ENCODE assay signal across 19 cellular contexts in the genomic region with DNA sequence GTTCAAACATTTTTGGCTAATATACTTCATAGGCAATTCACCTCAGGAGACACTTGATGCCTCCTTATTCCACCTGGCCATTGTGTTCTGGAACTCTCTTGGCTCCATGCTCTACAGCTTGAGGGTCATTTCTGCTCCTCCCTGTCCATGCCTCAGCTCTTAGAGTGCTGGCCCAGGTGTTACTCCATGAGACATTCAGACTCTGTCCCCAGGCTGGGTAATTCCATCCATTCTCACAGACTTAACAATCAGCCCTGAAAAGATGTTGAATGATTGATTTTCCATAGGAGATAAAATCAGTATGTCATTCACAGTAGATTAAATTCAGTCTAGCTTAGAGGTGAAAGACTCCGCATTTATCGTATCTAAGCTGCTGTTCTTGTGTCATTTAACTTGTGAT.
DNase-seq lines count a peak whose midpoint lies in the region; ATAC-seq, FAIRE-seq and TF ChIP-seq lines count a peak whose summit lies in the region.
"Had no signal": no experiment of that assay in that cellular context is flagged by ENCODE, and none has a peak within 500 bp of the region (broad histone marks: within the 10 kb centered on the region; RNA-seq: fewer than 3 reads in every experiment).

No MANE protein-coding gene starts in this region.

- H2BK20ac ChIP-seq in H9 (ENCODE audit: low read depth, low read length, poor library complexity, severe bottlenecking) (peak overlapping the region; percentile 75), H1 (ENCODE audit: low read length) (no peak overlapping the region)

- no peak overlapping the region for H2AFZ ChIP-seq in H9 (ENCODE audit: low read length)
- H2AFZ ChIP-seq in PC-9: peak overlapping the region; percentile 20; the same call in 1 of the 2 replicates
- H2AFZ ChIP-seq in H1 (ENCODE audit: low read length): 0 out of 2 replicates have a peak overlapping the region, but pooled peaks have one; percentile 65
- H2AFZ ChIP-seq in parathyroid adenoma: peak overlapping the region; percentile 17
- H2AFZ ChIP-seq: GM23248 had no signal

- H3K27ac ChIP-seq in H9 (ENCODE audit: insufficient read length, low read depth, low read length) (no peak overlapping the region), PC-9 (no peak overlapping the region), H1 (ENCODE audit: low read depth, low read length) (no peak overlapping the region), parathyroid adenoma (no peak overlapping the region)
- H3K27ac ChIP-seq: GM23248 had no signal

- peaks cover 0 to 15% (median 9%) of the 10 kb centered on the region in 3 experiments; a peak in 5 of 7 replicates for H3K36me3 Mint-ChIP-seq in H9 (ENCODE audit: insufficient read depth in 1 of 3, low read depth in 3 of 3)
- H3K36me3 Mint-ChIP-seq: CD4-positive, alpha-beta memory T cell had no signal

- H3K9me3 ChIP-seq in H9 (ENCODE audit: control insufficient read depth, low read depth, low read length): no peaks in the 10 kb centered on the region
- H3K9me3 ChIP-seq in PC-9 (ENCODE audit: insufficient read depth, low read depth): no peaks in the 10 kb centered on the region
- no peaks in the 10 kb centered on the region for H3K9me3 ChIP-seq in H1 (ENCODE audit: insufficient read depth in 2 of 2, low read depth in 1 of 2, low read length in 1 of 2)
- no peaks in the 10 kb centered on the region for H3K9me3 ChIP-seq in parathyroid adenoma (ENCODE audit: control insufficient read depth, low read length)

- no peak for DNase-seq in H9
- DNase-seq in PC-9: no peak
- DNase-seq in H1 (ENCODE audit: low read depth in 1 of 2, low spot score in 2 of 2): no peak
- DNase-seq in erythroblast (lab: John Stamatoyannopoulos, UW): no peak
- DNase-seq in 8988T: no peak
- no peak for DNase-seq in NCI-H2107 (lab: John Stamatoyannopoulos, UW)
- DNase-seq: C1 segment of cervical spinal cord; Calu3; CD4-positive, alpha-beta memory T cell; COR-L47; DMS153; DND-41; GM23248; HCEC 1CT had no signal

- H3K36me3 ChIP-seq in PC-9 (ENCODE audit: low read depth) (no peaks in the 10 kb centered on the region), H1 (ENCODE audit: control insufficient read depth in 2 of 4, insufficient read depth in 4 of 4, low read length in 3 of 4) (no peaks in the 10 kb centered on the region; a peak in 1 of 8 replicates), parathyroid adenoma (ENCODE audit: control insufficient read depth, insufficient read depth, low read length) (no peaks in the 10 kb centered on the region)

- TF ChIP-seq CTCF in H9 (conservative IDR thresholded peaks at IDR 0.05): no peak
- no peak for TF ChIP-seq CTCF in PC-9 (conservative IDR thresholded peaks at IDR 0.05)
- no peak for TF ChIP-seq CTCF in H1 (IDR thresholded peaks at IDR 0.05; ENCODE audit: control extremely low read depth in 1 of 3, insufficient read depth in 1 of 3, low read depth in 1 of 3, low read length in 3 of 3)
- no peak for TF ChIP-seq CTCF in parathyroid adenoma (IDR thresholded peaks at IDR 0.05)

- H3K9ac ChIP-seq in H9 (ENCODE audit: extremely low read depth, insufficient read length, low read length) (no peak overlapping the region), H1 (replicated peaks in 1 of 4; ENCODE audit: extremely low read depth in 1 of 4, low read depth in 3 of 4, low read length in 3 of 4) (no peak overlapping the region), parathyroid adenoma (no peak overlapping the region)
- H3K9ac ChIP-seq: GM23248 had no signal

- no CpG with 5 or more reads among the region's 2 CpGs for WGBS in H9 (ENCODE audit: extremely low coverage, insufficient read length, low lambda C conversion rate)
- WGBS in H1 (ENCODE audit: extremely low coverage in 1 of 2, insufficient coverage in 1 of 2, insufficient read length in 1 of 2, insufficient replicate concordance in 2 of 2, low coverage in 1 of 2, low lambda C conversion rate in 2 of 2, missing lambda C conversion rate in 1 of 2), 2 experiments: 96% methylated on average over 2 of the region's 2 CpGs; no CpG with 5 or more reads in 1 of the 2 experiments

- H2BK12ac ChIP-seq in H9 (ENCODE audit: insufficient read length, low read depth, low read length) (no peak overlapping the region), H1 (ENCODE audit: low read depth, low read length) (no peak overlapping the region)

- H2BK5ac ChIP-seq in H9 (ENCODE audit: insufficient read length, low read length): no peak overlapping the region
- no peak overlapping the region for H2BK5ac ChIP-seq in H1 (ENCODE audit: low read depth, low read length)

- TF ChIP-seq RAD21 in H1 (IDR thresholded peaks at IDR 0.05 in 1 of 2, conservative IDR thresholded peaks at IDR 0.05 in 1 of 2; ENCODE audit: low read depth in 2 of 2, low read length in 2 of 2): no peak

- no peak overlapping the region for H4K8ac ChIP-seq in H9 (replicated peaks; ENCODE audit: insufficient read length, low read depth, low read length)
- H4K8ac ChIP-seq in H1 (ENCODE audit: extremely low read depth, insufficient read depth, low read length): no peak overlapping the region

- 0 out of 7 replicates have a peak overlapping the region, but pooled peaks of 1 of the 3 experiments have one; percentile 55 for H3K27ac Mint-ChIP-seq in H9
- H3K27ac Mint-ChIP-seq: CD4-positive, alpha-beta memory T cell had no signal

- H3K27me3 ChIP-seq in H9 (ENCODE audit: insufficient read depth, low read length): no peaks in the 10 kb centered on the region
- H3K27me3 ChIP-seq in PC-9 (ENCODE audit: insufficient read depth, low read depth): no peaks in the 10 kb centered on the region
- H3K27me3 ChIP-seq in H1 (replicated peaks in 1 of 4; ENCODE audit: control insufficient read depth in 3 of 4, extremely low read depth in 1 of 4, insufficient read depth in 3 of 4, low read length in 3 of 4): no peaks in the 10 kb centered on the region
- no peaks in the 10 kb centered on the region for H3K27me3 ChIP-seq in parathyroid adenoma (ENCODE audit: control insufficient read depth, insufficient read depth, low read length)

- 0 out of 2 replicates have a peak, but pooled peaks cover 2% of the 10 kb centered on the region for H3K4me1 ChIP-seq in H9 (ENCODE audit: insufficient read depth, low read length)
- no peaks in the 10 kb centered on the region for H3K4me1 ChIP-seq in PC-9 (replicated peaks; ENCODE audit: insufficient read depth)
- no peaks in the 10 kb centered on the region for H3K4me1 ChIP-seq in H1 (replicated peaks in 1 of 4; ENCODE audit: control insufficient read depth in 3 of 4, insufficient read depth in 4 of 4, low read length in 3 of 4)
- H3K4me1 ChIP-seq in parathyroid adenoma: peaks cover 4% of the 10 kb centered on the region

- H3K18ac ChIP-seq in H9 (ENCODE audit: insufficient read length, low read depth, low read length) (no peak overlapping the region), H1 (ENCODE audit: extremely low read depth, low read length) (no peak overlapping the region)

- H3K79me2 ChIP-seq in H9 (ENCODE audit: insufficient read depth, low read length) (no peaks in the 10 kb centered on the region), PC-9 (ENCODE audit: low read depth) (no peaks in the 10 kb centered on the region), H1 (ENCODE audit: control insufficient read depth in 1 of 2, insufficient read depth in 2 of 2, low read length in 2 of 2) (no peaks in the 10 kb centered on the region), parathyroid adenoma (no peaks in the 10 kb centered on the region)

- no peak overlapping the region for H3K4me2 ChIP-seq in H9 (ENCODE audit: insufficient read depth, insufficient read length, low read length)
- H3K4me2 ChIP-seq in PC-9: no peak overlapping the region
- H3K4me2 ChIP-seq in H1 (ENCODE audit: insufficient read depth in 1 of 2, low read depth in 2 of 2, low read length in 2 of 2): no peak overlapping the region
- no peak overlapping the region for H3K4me2 ChIP-seq in parathyroid adenoma (ENCODE audit: low read length)

- H3F3A ChIP-seq in PC-9 (ENCODE audit: insufficient read depth, low read depth): no peaks in the 10 kb centered on the region

- H3K23me2 ChIP-seq in H9 (ENCODE audit: insufficient read length, low read depth, low read length, poor library complexity, severe bottlenecking): no peaks in the 10 kb centered on the region
- H3K23me2 ChIP-seq in H1 (ENCODE audit: low read depth, low read length): no peaks in the 10 kb centered on the region

- CTCF ChIA-PET in PC-9 (lab: Charles Lee): interaction anchor here (0.6 kb wide), 1 partner anchor 80 kb away, joined by 3 read pairs; no protein-coding TSS in a partner anchor
- CTCF ChIA-PET in H1 (lab: Charles Lee; ENCODE audit: partially characterized antibody): interaction anchor here (0.5 kb wide), 1 partner anchor 509 kb away, joined by 3 read pairs; no protein-coding TSS in a partner anchor

- no peak overlapping the region for H3K4me3 ChIP-seq in PC-9
- no peak overlapping the region for H3K4me3 ChIP-seq in H1 (ENCODE audit: extremely low read depth in 1 of 4, insufficient read depth in 2 of 4, low read depth in 3 of 4, low read length in 4 of 4)
- no peak overlapping the region for H3K4me3 ChIP-seq in parathyroid adenoma (ENCODE audit: low read depth, low read length)
- H3K4me3 ChIP-seq: GM23248 had no signal

- no peak for FAIRE-seq in H1 (lab: Jason Lieb, UNC)
- FAIRE-seq: G401.6, GM12892, GM19239 had no signal

- H3K79me1 ChIP-seq in H9 (ENCODE audit: insufficient read depth, low read depth, low read length, poor library complexity, severe bottlenecking): no peaks in the 10 kb centered on the region
- no peaks in the 10 kb centered on the region for H3K79me1 ChIP-seq in H1 (ENCODE audit: low read depth, low read length)

- H3K9me3 Mint-ChIP-seq in H9: peaks cover 2 to 8% of the 10 kb centered on the region in 2 experiments; a peak in 4 of 5 replicates
- H3K9me3 Mint-ChIP-seq: CD4-positive, alpha-beta memory T cell had no signal

- TF ChIP-seq POLR2A in H1 (IDR thresholded peaks at IDR 0.05; ENCODE audit: control extremely low read depth in 1 of 2, low read depth in 2 of 2, low read length in 2 of 2) (no peak), erythroblast (IDR thresholded peaks at IDR 0.05; ENCODE audit: low read length) (no peak)

- POLR2A ChIA-PET in PC-9 (lab: Charles Lee; ENCODE audit: unreplicated experiment): no interaction called here
- POLR2A ChIA-PET in H1 (lab: Charles Lee; ENCODE audit: partially characterized antibody): no interaction called here

- H2BK120ac ChIP-seq in H9 (ENCODE audit: low read depth, low read length, poor library complexity, severe bottlenecking) (no peak overlapping the region), H1 (replicated peaks; ENCODE audit: low read depth, low read length) (no peak overlapping the region)

- H4K91ac ChIP-seq in H9 (ENCODE audit: insufficient read length, low read depth, low read length): no peak overlapping the region
- H4K91ac ChIP-seq in H1 (replicated peaks; ENCODE audit: insufficient read length, low read length): no peak overlapping the region

- intact Hi-C loops in PC-9 (cut with micrococcal nuclease; ENCODE audit: unreplicated experiment): no loop called here

- H3K14ac ChIP-seq in H9 (ENCODE audit: insufficient read depth, low read length): no peak overlapping the region
- no peak overlapping the region for H3K14ac ChIP-seq in H1 (ENCODE audit: insufficient read length)

- ATAC-seq in HG03571 (IDR thresholded peaks at IDR 0.05; ENCODE audit: unreplicated experiment): no peak

- no TSS peak for BruUV-seq in PC-9 (replicated peaks; lab: Mats Ljungman, UMichigan)

- H4K20me1 ChIP-seq in H9 (ENCODE audit: control insufficient read depth, insufficient read depth, insufficient read length): no peaks in the 10 kb centered on the region
- no peaks in the 10 kb centered on the region for H4K20me1 ChIP-seq in PC-9 (ENCODE audit: insufficient read depth)
- no peaks in the 10 kb centered on the region for H4K20me1 ChIP-seq in H1 (replicated peaks in 1 of 2; ENCODE audit: control insufficient read depth in 1 of 2, insufficient read depth in 2 of 2, low read length in 2 of 2)

- H3K4ac ChIP-seq in H9 (ENCODE audit: low read depth, low read length): no peak overlapping the region
- H3K4ac ChIP-seq in H1 (replicated peaks; ENCODE audit: insufficient read length, low read depth, low read length): no peak overlapping the region

- H2AK5ac ChIP-seq in H9 (ENCODE audit: insufficient read length, low read length) (no peak overlapping the region), H1 (ENCODE audit: low read depth, low read length) (no peak overlapping the region)

- H3K27me3 Mint-ChIP-seq in H9 (ENCODE audit: low read depth): no peaks in the 10 kb centered on the region
- H3K27me3 Mint-ChIP-seq: CD4-positive, alpha-beta memory T cell had no signal

- H3K9me2 ChIP-seq in PC-9 (ENCODE audit: insufficient read depth): no peaks in the 10 kb centered on the region

- H3K23ac ChIP-seq in H9 (ENCODE audit: insufficient read length, low read depth, low read length) (no peak overlapping the region), H1 (ENCODE audit: insufficient read length) (no peak overlapping the region)

- H3T11ph ChIP-seq in H9 (ENCODE audit: low read length): no peak overlapping the region

- H3K4me3 Mint-ChIP-seq in H9: no peak overlapping the region
- H3K4me3 Mint-ChIP-seq: CD4-positive, alpha-beta memory T cell had no signal

- no peak overlapping the region for H3K56ac ChIP-seq in H9 (ENCODE audit: insufficient read length, low read depth, low read length)
- H3K56ac ChIP-seq in H1 (replicated peaks; ENCODE audit: insufficient read length, low read depth, low read length): no peak overlapping the region

- H2BK15ac ChIP-seq in H9 (ENCODE audit: low read depth, low read length): no peak overlapping the region
- H2BK15ac ChIP-seq in H1 (ENCODE audit: low read length): no peak overlapping the region

- no peak for TF ChIP-seq EP300 in H1 (IDR thresholded peaks at IDR 0.05; ENCODE audit: borderline replicate concordance in 1 of 2, low read depth in 2 of 2, low read length in 2 of 2)

- H4K5ac ChIP-seq in H9 (ENCODE audit: insufficient read length, low read depth, low read length) (no peak overlapping the region), H1 (ENCODE audit: insufficient read length, low read depth, low read length) (no peak overlapping the region)

- H3K4me1 Mint-ChIP-seq in H9: peaks cover 20% of the 10 kb centered on the region in 2 experiments
- H3K4me1 Mint-ChIP-seq: CD4-positive, alpha-beta memory T cell had no signal
